Comparison of ENCODE assay signal across 8 cellular contexts in genomic region chr10:50990568-50991495, GRCh38.
DNase-seq lines count a peak whose midpoint lies in the region; ATAC-seq and TF ChIP-seq lines count a peak whose summit lies in the region.

No MANE protein-coding gene starts in this region.

- H4K20me1 ChIP-seq in smooth muscle cell (ENCODE audit: low read depth): no peaks in the 10 kb centered on the region

- H3K27ac Mint-ChIP-seq in CD8-positive, alpha-beta T cell: no peak overlapping the region
- H3K27ac Mint-ChIP-seq in brain (peak overlapping the region in 4 of 5 experiments; percentile 57 to 82 (median 66)), immature natural killer cell (no peak overlapping the region)

- H3K36me3 Mint-ChIP-seq in CD8-positive, alpha-beta T cell: no peaks in the 10 kb centered on the region
- no peaks in the 10 kb centered on the region for H3K36me3 Mint-ChIP-seq in brain
- H3K36me3 Mint-ChIP-seq in immature natural killer cell: no peaks in the 10 kb centered on the region

- H3K4me3 ChIP-seq in CD8-positive, alpha-beta T cell (ENCODE audit: low read depth, low read length): no peak overlapping the region
- peak overlapping the region; percentile 88 for H3K4me3 ChIP-seq in smooth muscle cell

- CTCF ChIA-PET in CD8-positive, alpha-beta T cell (lab: Charles Lee): no interaction called here

- H2AFZ ChIP-seq in smooth muscle cell (ENCODE audit: low read depth): peak overlapping the region; percentile 97

- H3K79me2 ChIP-seq in smooth muscle cell (ENCODE audit: low read depth): peaks cover 4% of the 10 kb centered on the region

- H3K27me3 ChIP-seq in CD8-positive, alpha-beta T cell (ENCODE audit: insufficient read depth, low read length): peaks cover 6% of the 10 kb centered on the region
- H3K27me3 ChIP-seq in smooth muscle cell (ENCODE audit: low read depth): peaks cover 15% of the 10 kb centered on the region

- ATAC-seq in CD8-positive, alpha-beta T cell: no peak

- no peaks in the 10 kb centered on the region for H3K4me1 ChIP-seq in CD8-positive, alpha-beta T cell (ENCODE audit: insufficient read depth, low read length)
- H3K4me1 ChIP-seq in smooth muscle cell (ENCODE audit: low read depth): peaks cover 18% of the 10 kb centered on the region

- H3K27me3 Mint-ChIP-seq in CD8-positive, alpha-beta T cell (ENCODE audit: low read depth): peaks cover 38% of the 10 kb centered on the region
- H3K27me3 Mint-ChIP-seq in brain (peaks cover 70% of the 10 kb centered on the region), immature natural killer cell (ENCODE audit: low read depth in 3 of 3) (peaks cover 3 to 25% (median 8%) of the 10 kb centered on the region in 3 donors)

- no peaks in the 10 kb centered on the region for H3K36me3 ChIP-seq in CD8-positive, alpha-beta T cell (ENCODE audit: insufficient read depth, low read length)
- no peaks in the 10 kb centered on the region for H3K36me3 ChIP-seq in smooth muscle cell (ENCODE audit: low read depth)

- 4% methylated on average over 43 of the region's 49 CpGs for WGBS in smooth muscle cell (ENCODE audit: low lambda C conversion rate)

- no peak for TF ChIP-seq CTCF in CD8-positive, alpha-beta T cell (IDR thresholded peaks at IDR 0.05)
- TF ChIP-seq CTCF in brain (conservative IDR thresholded peaks at IDR 0.05) (no peak), smooth muscle cell (IDR thresholded peaks at IDR 0.05; ENCODE audit: borderline replicate concordance, insufficient read depth, poor library complexity, severe bottlenecking) (no peak)

- no peaks in the 10 kb centered on the region for H3K9me3 Mint-ChIP-seq in CD8-positive, alpha-beta T cell
- H3K9me3 Mint-ChIP-seq in brain (no peaks in the 10 kb centered on the region), immature natural killer cell (peaks cover 0 to 2% (median 0%) of the 10 kb centered on the region in 6 donors)

- no peak overlapping the region for H3K27ac ChIP-seq in CD8-positive, alpha-beta T cell (ENCODE audit: low read depth, low read length)
- H3K27ac ChIP-seq in smooth muscle cell (ENCODE audit: low read depth): peak overlapping the region; percentile 72

- POLR2A ChIA-PET in CD8-positive, alpha-beta T cell (lab: Charles Lee): no interaction called here

- peak overlapping the region; percentile 95 for H3K4me2 ChIP-seq in smooth muscle cell

- no peaks in the 10 kb centered on the region for H3K9me3 ChIP-seq in CD8-positive, alpha-beta T cell (ENCODE audit: low read length)
- H3K9me3 ChIP-seq in smooth muscle cell (replicated peaks; ENCODE audit: low read depth): no peaks in the 10 kb centered on the region

- no peak for DNase-seq in CD8-positive, alpha-beta T cell
- DNase-seq in M059J (ENCODE audit: low read depth) (peak; percentile 69), immature natural killer cell (no peak), smooth muscle cell (lab: John Stamatoyannopoulos, UW; ENCODE audit: unreplicated experiment) (no peak), C1 segment of cervical spinal cord (lab: John Stamatoyannopoulos, UW) (no peak), SK-N-DZ (ENCODE audit: low spot score) (no peak)
- DNase-seq in activated CD4-positive, CD25-positive, alpha-beta regulatory T cell (lab: John Stamatoyannopoulos, UW): no peak

- peaks cover 9% of the 10 kb centered on the region for H3K4me1 Mint-ChIP-seq in CD8-positive, alpha-beta T cell (ENCODE audit: low read depth)
- peaks cover 31% of the 10 kb centered on the region for H3K4me1 Mint-ChIP-seq in brain
- H3K4me1 Mint-ChIP-seq in immature natural killer cell: peaks cover 0 to 4% of the 10 kb centered on the region in 2 donors

- H3K9ac ChIP-seq in smooth muscle cell (ENCODE audit: low read depth): peak overlapping the region; percentile 59

- H3K4me3 Mint-ChIP-seq in CD8-positive, alpha-beta T cell: peak overlapping the region; percentile 8
- H3K4me3 Mint-ChIP-seq in brain (peak overlapping the region; percentile 86 to 98 (median 95)), immature natural killer cell (peak overlapping the region in 4 of 5 donors; percentile 33 to 64 (median 41))

- no peaks in the 10 kb centered on the region for H3F3A ChIP-seq in smooth muscle cell (ENCODE audit: low read depth)

- intact Hi-C loops in CD8-positive, alpha-beta T cell (cut with DNase I, micrococcal nuclease): no loop called here

Comparison
In these comparisons a context has a peak if more than half of its experiments do, and no peak if none do; other contexts are left out.
1. H3K27ac Mint-ChIP-seq: peak in brain (4 of 5); none in CD8-positive, alpha-beta T cell (single experiment) and immature natural killer cell (0 of 6).
2. H3K4me3 Mint-ChIP-seq: peak in every context shown above with its lines; median percentile 95 in brain; 41 in immature natural killer cell; 8 in CD8-positive, alpha-beta T cell.